12 cellular contexts compared by ENCODE assay signal in genomic region chr6:132190097-132190814, GRCh38.
A peak's percentile ranks its signal among the peaks of the same experiment; 100 is the strongest.
DNase-seq lines count a peak whose midpoint lies in the region; ATAC-seq and TF ChIP-seq lines count a peak whose summit lies in the region.
"Had no signal": no experiment of that assay in that cellular context is flagged by ENCODE, and none has a peak within 500 bp of the region (broad histone marks: within the 10 kb centered on the region; RNA-seq: fewer than 3 reads in every experiment).

No MANE protein-coding gene starts in this region.

- H3K27ac ChIP-seq in left ventricle myocardium inferior (replicated peaks) (peak overlapping the region; percentile 64), duodenal mucosa (ENCODE audit: low read depth, low read length) (peak overlapping the region; percentile 10), uterus (peak overlapping the region; percentile 13 to 58)
- H3K27ac ChIP-seq: BLaER1 had no signal

- H3K4me3 ChIP-seq in left ventricle myocardium inferior (no peak overlapping the region), duodenal mucosa (ENCODE audit: low read depth in 1 of 2, low read length in 2 of 2) (no peak overlapping the region), uterus (no peak overlapping the region)
- H3K4me3 ChIP-seq: BLaER1 had no signal

- no peak for DNase-seq in left ventricle myocardium inferior
- DNase-seq in Right ventricle myocardium superior = no peak
- DNase-seq in uterus = no peak
- DNase-seq in occipital lobe (lab: John Stamatoyannopoulos, UW) = no peak
- DNase-seq: activated B cell treated with CpG ODN at 0.5 μM for 24 hours; effector CD4-positive, alpha-beta T cell; naive B cell had no signal

- ATAC-seq in Right ventricle myocardium superior (ENCODE audit: poor library complexity) (no peak), HG03565 (IDR thresholded peaks at IDR 0.05; ENCODE audit: unreplicated experiment) (peak; percentile 82), GM19455 (IDR thresholded peaks at IDR 0.05; ENCODE audit: unreplicated experiment) (no peak), GM21619 (IDR thresholded peaks at IDR 0.05; ENCODE audit: unreplicated experiment) (no peak)

- H3K36me3 ChIP-seq in left ventricle myocardium inferior = no peaks in the 10 kb centered on the region
- H3K36me3 ChIP-seq in duodenal mucosa (ENCODE audit: control insufficient read depth in 1 of 2, insufficient read depth in 2 of 2, low read length in 2 of 2) = no peaks in the 10 kb centered on the region
- H3K36me3 ChIP-seq in uterus = no peaks in the 10 kb centered on the region
- H3K36me3 ChIP-seq: BLaER1 had no signal

- H3K9ac ChIP-seq in duodenal mucosa (ENCODE audit: low read depth in 1 of 2, low read length in 2 of 2) = no peak overlapping the region
- H3K9ac ChIP-seq: BLaER1 had no signal

- H3K4me1 ChIP-seq in left ventricle myocardium inferior (peaks cover 17% of the 10 kb centered on the region), duodenal mucosa (ENCODE audit: control insufficient read depth in 1 of 2, insufficient read depth in 2 of 2, low read length in 2 of 2) (no peaks in the 10 kb centered on the region), uterus (no peaks in the 10 kb centered on the region)

- TF ChIP-seq CTCF in left ventricle myocardium inferior (IDR thresholded peaks at IDR 0.05; ENCODE audit: borderline replicate concordance) = no peak
- TF ChIP-seq CTCF in uterus (IDR thresholded peaks at IDR 0.05) = no peak

- H3K27me3 ChIP-seq in left ventricle myocardium inferior (ENCODE audit: low read depth) (no peaks in the 10 kb centered on the region), duodenal mucosa (ENCODE audit: control insufficient read depth in 1 of 2, insufficient read depth in 2 of 2, low read length in 2 of 2) (no peaks in the 10 kb centered on the region), uterus (no peaks in the 10 kb centered on the region)
- H3K27me3 ChIP-seq: BLaER1 had no signal

- no peak for TF ChIP-seq POLR2A in uterus (IDR thresholded peaks at IDR 0.05)

- intact Hi-C loops in left ventricle myocardium inferior (cut with micrococcal nuclease) (no loop called here), Right ventricle myocardium superior (cut with DNase I) (no loop called here), uterus (cut with DNase I; ENCODE audit: low total_unique reads) (no loop called here)

- peaks cover 11% of the 10 kb centered on the region for H3K9me3 ChIP-seq in left ventricle myocardium inferior (replicated peaks)
- H3K9me3 ChIP-seq in duodenal mucosa (ENCODE audit: control insufficient read depth in 1 of 2, low read length in 2 of 2) = no peaks in the 10 kb centered on the region
- H3K9me3 ChIP-seq in uterus = no peaks in the 10 kb centered on the region
- H3K9me3 ChIP-seq: BLaER1 had no signal

Comparison
In these comparisons a context has a peak if more than half of its experiments do, and no peak if none do; other contexts are left out.
1. H3K27ac ChIP-seq: peak in every context shown above with its lines; median percentile 64 in left ventricle myocardium inferior; 36 in uterus; 10 in duodenal mucosa.